Comparison of ENCODE assay signal across 2 cellular contexts in genomic region chr22:22976033-22976922, GRCh38.
TF ChIP-seq lines count a peak whose summit lies in the region.

No MANE protein-coding gene starts in this region.

TF ChIP-seq in HCT116, 20 proteins besides CTCF, POLR2A, EP300 and RAD21 (continued from another document):
- TF ChIP-seq ZFX (IDR thresholded peaks at IDR 0.05) = no peak
- no peak for TF ChIP-seq TCF7L2 (IDR thresholded peaks at IDR 0.05; ENCODE audit: borderline replicate concordance, extremely low read depth, insufficient read depth, insufficient read length)
- no peak for TF ChIP-seq EGR1 (IDR thresholded peaks at IDR 0.05; ENCODE audit: low read depth)
- TF ChIP-seq REST (IDR thresholded peaks at IDR 0.05; ENCODE audit: low read depth) = no peak
- no peak for TF ChIP-seq JUND (IDR thresholded peaks at IDR 0.05)
TF ChIP-seq in HCT116: peak in this region for 1.

TF ChIP-seq in SK-N-SH, 30 proteins besides CTCF, POLR2A, EP300 and RAD21 (continued from another document):
- no peak for TF ChIP-seq ZBTB33 (IDR thresholded peaks at IDR 0.05; ENCODE audit: borderline replicate concordance, low read depth)
- no peak for TF ChIP-seq SIN3A (IDR thresholded peaks at IDR 0.05; ENCODE audit: borderline replicate concordance, low read depth, low read length)
- peak; percentile 43 for TF ChIP-seq CHD2 (IDR thresholded peaks at IDR 0.05; ENCODE audit: low read length, partially characterized antibody)
- TF ChIP-seq GATA2 (CRISPR knock-in tag; IDR thresholded peaks at IDR 0.05) = peak; percentile 64
- no peak for TF ChIP-seq MEF2A (IDR thresholded peaks at IDR 0.05; ENCODE audit: borderline replicate concordance, low read depth)
- peak; percentile 49 for TF ChIP-seq RCOR1 (IDR thresholded peaks at IDR 0.05; ENCODE audit: low read length)
- no peak for TF ChIP-seq NFIC (IDR thresholded peaks at IDR 0.05; ENCODE audit: borderline replicate concordance)
- TF ChIP-seq SMC3 (IDR thresholded peaks at IDR 0.05; ENCODE audit: low read depth, low read length) = peak; percentile 34; the same call in 1 of the 2 replicates
- TF ChIP-seq MXI1 (IDR thresholded peaks at IDR 0.05; ENCODE audit: low read depth, low read length) = peak; percentile 95
- TF ChIP-seq TCF12 (IDR thresholded peaks at IDR 0.05) = peak; percentile 23; the same call in 1 of the 2 replicates
